In the genomic region with DNA sequence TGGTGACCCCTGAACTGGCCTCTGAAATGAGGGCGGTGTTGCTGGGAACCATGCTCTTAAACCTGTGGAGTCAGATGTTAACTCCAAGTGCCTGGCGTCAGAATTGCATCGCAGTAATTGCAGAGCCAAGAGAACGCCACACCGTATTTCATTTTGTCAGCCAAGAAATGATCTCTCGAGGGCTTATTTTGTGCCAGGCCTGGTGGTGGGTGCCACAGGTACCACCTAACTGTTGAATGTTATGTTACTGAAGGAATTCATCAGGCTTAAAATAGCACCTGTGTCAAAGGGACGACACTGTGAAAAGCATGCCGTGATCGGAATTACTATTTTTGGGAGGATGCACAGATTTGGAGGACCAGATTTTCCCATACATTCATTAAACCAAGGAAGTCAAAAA, we compare ENCODE assay signal across 8 cellular contexts.
"Had no signal": no experiment of that assay in that cellular context is flagged by ENCODE, and none has a peak within 500 bp of the region (broad histone marks: within the 10 kb centered on the region; RNA-seq: fewer than 3 reads in every experiment).

No MANE protein-coding gene starts in this region.

- FAIRE-seq: HepG2, HTR-8/SVneo, K562 had no signal

- H3K4me3 ChIP-seq: K562 had no signal

- H3K27ac ChIP-seq: HL-60, KMS-11 had no signal

- DNase-seq: IMR-90, KBM-7, KG1 had no signal
